Comparison of ENCODE assay signal across 8 cellular contexts in genomic region chr3:191290311-191291025, GRCh38. TPM values are rescaled to one million over a fixed set of nuclear protein-coding genes. Genes with fewer than 3 reads are reported as not detected.
A peak's percentile ranks its signal among the peaks of the same experiment; 100 is the strongest.
DNase-seq lines count a peak whose midpoint lies in the region; ATAC-seq and TF ChIP-seq lines count a peak whose summit lies in the region.

No MANE protein-coding gene starts in this region.

- H3K4me3 ChIP-seq in epithelial cell of esophagus (ENCODE audit: low read length): no peak overlapping the region

- POLR2A ChIA-PET in GM10248 (lab: Yijun Ruan, JAX): no interaction called here

- TF ChIP-seq CTCF in GM10248 (IDR thresholded peaks at IDR 0.05; ENCODE audit: control extremely low read depth, extremely low read depth, low read depth, missing control alignments) (no peak), epithelial cell of esophagus (IDR thresholded peaks at IDR 0.05; ENCODE audit: insufficient read depth, low read depth, low read length, missing control alignments) (no peak)

- peak; percentile 79 for ATAC-seq in GM21423 (IDR thresholded peaks at IDR 0.05; ENCODE audit: unreplicated experiment)
- ATAC-seq in HG03520 (IDR thresholded peaks at IDR 0.05; ENCODE audit: unreplicated experiment): peak; percentile 87

- CTCF ChIA-PET in GM10248 (lab: Yijun Ruan, JAX): interaction anchor here (0.9 to 1.5 kb wide), 5 partner anchors 9 to 69 kb away, joined by 3 to 8 read pairs (median 3); no protein-coding TSS in a partner anchor

- DNase-seq in GM10248 (ENCODE audit: extremely low spot score) (peak; percentile 31), epithelial cell of esophagus (ENCODE audit: low read depth) (peak; percentile 2), midbrain (lab: John Stamatoyannopoulos, UW) (no peak), NCI-H2171 (lab: John Stamatoyannopoulos, UW) (no peak), cerebellum (ENCODE audit: low spot score) (no peak), RKO (ENCODE audit: low spot score) (no peak)

RNA-seq across cellular contexts. Expression of gene CCDC50, which starts 38.7 kb away (rescaled TPM):
- total RNA-seq in cerebellum: 72.6 TPM

RNA-seq across cellular contexts. Expression of gene UTS2B, which starts 39.9 kb away (rescaled TPM):
- 0.64 TPM for total RNA-seq in cerebellum

Comparison
In these comparisons a context has a peak if more than half of its experiments do, and no peak if none do; other contexts are left out.
1. DNase-seq: peak in GM10248 (single experiment) and epithelial cell of esophagus (single experiment); none in midbrain (single experiment), NCI-H2171 (single experiment), cerebellum (single experiment) and RKO (single experiment).